Comparison of ENCODE assay signal across 24 cellular contexts in the genomic region with DNA sequence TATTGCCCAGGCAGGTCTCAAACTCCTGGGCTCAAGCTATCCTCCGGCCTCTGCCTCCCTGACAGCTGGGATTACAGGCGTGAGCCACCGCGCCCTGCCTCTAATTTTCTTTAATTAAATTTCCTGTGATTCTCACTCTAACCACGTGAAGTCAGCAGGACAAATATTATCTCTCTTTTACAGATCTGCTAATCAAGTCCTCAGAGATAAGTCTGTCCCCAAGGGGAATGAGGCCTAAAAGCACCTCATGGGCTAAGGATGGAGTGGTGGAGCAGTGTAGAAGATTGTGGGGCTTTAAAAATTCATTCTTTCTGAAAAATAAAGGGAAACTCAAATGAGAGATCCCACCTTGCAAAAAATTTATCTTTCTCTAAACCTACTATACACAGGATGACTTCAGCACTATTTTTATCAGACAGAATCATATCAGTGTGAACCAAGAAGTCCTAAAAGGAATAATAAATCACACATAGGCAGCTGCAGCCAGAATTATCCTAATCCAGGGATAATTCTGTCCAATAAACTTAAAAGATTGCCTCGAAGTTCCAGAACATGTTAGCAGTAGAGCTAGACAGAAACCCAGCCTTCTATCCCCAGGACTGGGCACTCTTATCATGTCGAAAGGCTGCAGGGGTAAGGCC. TPM values are rescaled to one million over a fixed set of nuclear protein-coding genes. Genes with fewer than 3 reads are reported as not detected.
A peak's percentile ranks its signal among the peaks of the same experiment; 100 is the strongest.
DNase-seq lines count a peak whose midpoint lies in the region; ATAC-seq and TF ChIP-seq lines count a peak whose summit lies in the region.
"Had no signal": no experiment of that assay in that cellular context is flagged by ENCODE, and none has a peak within 500 bp of the region (broad histone marks: within the 10 kb centered on the region; RNA-seq: fewer than 3 reads in every experiment).

No MANE protein-coding gene starts in this region.

- H3K4me3 ChIP-seq in BLaER1 = no peak overlapping the region
- no peak overlapping the region for H3K4me3 ChIP-seq in HEK293 (ENCODE audit: low read depth, low read length)
- H3K4me3 ChIP-seq in fibroblast of villous mesenchyme (ENCODE audit: low read depth, low read length) = no peak overlapping the region
- H3K4me3 ChIP-seq: PC-9 had no signal

- H3K36me3 ChIP-seq in BLaER1 (no peaks in the 10 kb centered on the region), HEK293 (ENCODE audit: control insufficient read depth in 2 of 2, insufficient read depth in 1 of 2, low read length in 2 of 2) (no peaks in the 10 kb centered on the region)

- POLR2A ChIA-PET in HEK293 (lab: Yijun Ruan, JAX) = no interaction called here

- H3K27me3 ChIP-seq in BLaER1 = no peaks in the 10 kb centered on the region

- H3K9me3 ChIP-seq in BLaER1 (no peaks in the 10 kb centered on the region), HEK293 (ENCODE audit: control insufficient read depth, insufficient read depth, low read depth, low read length) (no peaks in the 10 kb centered on the region)

- TF ChIP-seq CTCF in HEK293 (tag by site-specific recombination; IDR thresholded peaks at IDR 0.05) (no peak), fibroblast of villous mesenchyme (IDR thresholded peaks at IDR 0.05; ENCODE audit: insufficient read depth, low read depth, low read length) (no peak)

- CTCF ChIA-PET in HEK293 (lab: Yijun Ruan, JAX) = interaction anchor here (0.6 to 1.1 kb wide), 2 partner anchors 8 to 816 kb away, joined by 3 to 6 read pairs; no protein-coding TSS in a partner anchor

- no peak overlapping the region for H3K9ac ChIP-seq in BLaER1

- peak; percentile 56 for DNase-seq in SK-N-DZ (ENCODE audit: low spot score)
- DNase-seq in fibroblast of villous mesenchyme (ENCODE audit: low read depth) = peak; percentile 61
- no peak for DNase-seq in NCI-H524 treated with DMSO at 0.1 percent for 48 hours (lab: John Stamatoyannopoulos, UW)
- DNase-seq in NCI-H1436 (lab: John Stamatoyannopoulos, UW) = no peak
- DNase-seq in activated CD4-positive, CD25-positive, alpha-beta regulatory T cell treated with anti-CD3 and anti-CD28 coated beads, Interleukin-2, amount 50 U/mL, for 72 hours = no peak
- DNase-seq: AML-193; Calu3; CD8-positive, alpha-beta memory T cell; GDM1; NCI-H1048; NCI-H1417 treated with DMSO at 0.1 percent for 48 hours; NCI-H187; NCI-H2081 treated with DMSO at 0.1 percent for 48 hours; NCI-H2171; NCI-H226; PC-9; RPMI8226; SHP77; SW 1271 had no signal

- no peak overlapping the region; the same call in 1 of the 2 replicates for H3K27ac ChIP-seq in BLaER1
- peak overlapping the region; percentile 28; the same call in 1 of the 2 replicates for H3K27ac ChIP-seq in HEK293 (ENCODE audit: extremely low read depth, low read depth, low read length)
- H3K27ac ChIP-seq: HL-60, PC-9 had no signal

- peaks cover 32% of the 10 kb centered on the region for H3K4me1 ChIP-seq in BLaER1
- peaks cover 13% of the 10 kb centered on the region for H3K4me1 ChIP-seq in HEK293 (ENCODE audit: control insufficient read depth, insufficient read depth, low read length)

- H3K4me2 ChIP-seq in BLaER1 = peak overlapping the region; percentile 63
- H3K4me2 ChIP-seq: PC-9 had no signal

- no peak for ATAC-seq in GM19328 (IDR thresholded peaks at IDR 0.05; ENCODE audit: unreplicated experiment)
- ATAC-seq: HCT116 had no signal

- H4K20me1 ChIP-seq in BLaER1 = no peaks in the 10 kb centered on the region

TF ChIP-seq in HEK293, 187 proteins besides CTCF, POLR2A, EP300 and RAD21:
- TF ChIP-seq ZNF843 (tag by site-specific recombination; IDR thresholded peaks at IDR 0.05) (no peak), ZNF155 (tag by site-specific recombination; IDR thresholded peaks at IDR 0.05) (no peak), ZNF585B (tag by site-specific recombination; IDR thresholded peaks at IDR 0.05) (no peak), ZNF426 (tag by site-specific recombination; IDR thresholded peaks at IDR 0.05) (no peak), ZNF280D (tag by site-specific recombination; IDR thresholded peaks at IDR 0.05) (no peak), ZNF350 (tag by site-specific recombination; IDR thresholded peaks at IDR 0.05) (no peak), ZNF354C (tag by site-specific recombination; IDR thresholded peaks at IDR 0.05; ENCODE audit: borderline replicate concordance, low read depth) (no peak), ZNF664 (tag by site-specific recombination; IDR thresholded peaks at IDR 0.05) (no peak), SCRT1 (tag by site-specific recombination; IDR thresholded peaks at IDR 0.05; ENCODE audit: borderline replicate concordance) (no peak), YY2 (tag by site-specific recombination; IDR thresholded peaks at IDR 0.05) (no peak), ZNF677 (tag by site-specific recombination; IDR thresholded peaks at IDR 0.05) (no peak), ZNF311 (tag by site-specific recombination; IDR thresholded peaks at IDR 0.05; ENCODE audit: borderline replicate concordance) (no peak), ZNF202 (tag by site-specific recombination; IDR thresholded peaks at IDR 0.05; ENCODE audit: borderline replicate concordance) (no peak), GLI4 (tag by site-specific recombination; IDR thresholded peaks at IDR 0.05) (no peak), KLF10 (tag by site-specific recombination; IDR thresholded peaks at IDR 0.05) (no peak), ZNF692 (tag by site-specific recombination; IDR thresholded peaks at IDR 0.05) (no peak), ZNF24 (tag by site-specific recombination; IDR thresholded peaks at IDR 0.05) (no peak)
- TF ChIP-seq, protein P1, sequence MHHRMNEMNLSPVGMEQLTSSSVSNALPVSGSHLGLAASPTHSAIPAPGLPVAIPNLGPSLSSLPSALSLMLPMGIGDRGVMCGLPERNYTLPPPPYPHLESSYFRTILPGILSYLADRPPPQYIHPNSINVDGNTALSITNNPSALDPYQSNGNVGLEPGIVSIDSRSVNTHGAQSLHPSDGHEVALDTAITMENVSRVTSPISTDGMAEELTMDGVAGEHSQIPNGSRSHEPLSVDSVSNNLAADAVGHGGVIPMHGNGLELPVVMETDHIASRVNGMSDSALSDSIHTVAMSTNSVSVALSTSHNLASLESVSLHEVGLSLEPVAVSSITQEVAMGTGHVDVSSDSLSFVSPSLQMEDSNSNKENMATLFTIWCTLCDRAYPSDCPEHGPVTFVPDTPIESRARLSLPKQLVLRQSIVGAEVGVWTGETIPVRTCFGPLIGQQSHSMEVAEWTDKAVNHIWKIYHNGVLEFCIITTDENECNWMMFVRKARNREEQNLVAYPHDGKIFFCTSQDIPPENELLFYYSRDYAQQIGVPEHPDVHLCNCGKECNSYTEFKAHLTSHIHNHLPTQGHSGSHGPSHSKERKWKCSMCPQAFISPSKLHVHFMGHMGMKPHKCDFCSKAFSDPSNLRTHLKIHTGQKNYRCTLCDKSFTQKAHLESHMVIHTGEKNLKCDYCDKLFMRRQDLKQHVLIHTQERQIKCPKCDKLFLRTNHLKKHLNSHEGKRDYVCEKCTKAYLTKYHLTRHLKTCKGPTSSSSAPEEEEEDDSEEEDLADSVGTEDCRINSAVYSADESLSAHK (tag by site-specific recombination; IDR thresholded peaks at IDR 0.05) = no peak

RNA-seq across cellular contexts. Expression of gene BMPR2, which starts 38.3 kb away (rescaled TPM):
- 11.1 and 11.8 TPM in 2 replicates for polyA plus RNA-seq in SK-N-DZ (2014; cell fraction: cytosol; rRNA removed)
- 4.6 and 5.6 TPM in 2 replicates for polyA plus RNA-seq in SK-N-DZ (2014; cell fraction: nucleus; rRNA removed)
- 38.7 and 47.9 TPM in 2 replicates for total RNA-seq in fibroblast of villous mesenchyme

Comparison
In these comparisons a context has a peak if more than half of its experiments do, and no peak if none do; other contexts are left out.
1. DNase-seq: peak in SK-N-DZ (single experiment) and fibroblast of villous mesenchyme (single experiment); none in NCI-H524 treated with DMSO at 0.1 percent for 48 hours (single experiment), NCI-H1436 (single experiment) and activated CD4-positive, CD25-positive, alpha-beta regulatory T cell treated with anti-CD3 and anti-CD28 coated beads, Interleukin-2, amount 50 U/mL, for 72 hours (single experiment).